34 cellular contexts compared by ENCODE assay signal in genomic region chr17:823501-823902, GRCh38. TPM values are rescaled to one million over a fixed set of nuclear protein-coding genes. Genes with fewer than 3 reads are reported as not detected.
DNase-seq lines count a peak whose midpoint lies in the region; ATAC-seq and TF ChIP-seq lines count a peak whose summit lies in the region.
"Had no signal": no experiment of that assay in that cellular context is flagged by ENCODE, and none has a peak within 500 bp of the region (broad histone marks: within the 10 kb centered on the region; RNA-seq: fewer than 3 reads in every experiment).

No MANE protein-coding gene starts in this region.

- H3K9ac ChIP-seq in endodermal cell (ENCODE audit: extremely low read depth, low read length, poor library complexity, severe bottlenecking) (no peak overlapping the region), SK-N-SH (no peak overlapping the region)

- no peak for ATAC-seq in GM21515 (IDR thresholded peaks at IDR 0.05; ENCODE audit: unreplicated experiment)
- ATAC-seq: esophagus mucosa; K562; left ventricle myocardium superior; naive thymus-derived CD4-positive, alpha-beta T cell had no signal

- CTCF ChIA-PET in SK-N-SH (lab: Yijun Ruan, JAX) = no interaction called here

- POLR2A ChIA-PET in SK-N-SH (lab: Yijun Ruan, JAX) = no interaction called here

- H3K36me3 ChIP-seq in endodermal cell (ENCODE audit: control insufficient read depth, insufficient read depth, low read length) = peaks cover 67% of the 10 kb centered on the region
- H3K36me3 ChIP-seq in SK-N-SH (replicated peaks in 1 of 2; ENCODE audit: control insufficient read depth in 1 of 2, insufficient read depth in 2 of 2, low read length in 1 of 2) = no peaks in the 10 kb centered on the region
- H3K36me3 ChIP-seq in left ventricle myocardium inferior = peaks cover 36% of the 10 kb centered on the region
- H3K36me3 ChIP-seq: Peyer's patch had no signal

- peaks cover 57% of the 10 kb centered on the region for H3K36me3 Mint-ChIP-seq in endodermal cell (ENCODE audit: low read depth)
- H3K36me3 Mint-ChIP-seq: activated naive CD4-positive, alpha-beta T cell treated with anti-CD3 and anti-CD28 coated beads, Interleukin-2, amount 50 U/mL, for 24 hours; naive thymus-derived CD4-positive, alpha-beta T cell had no signal

- H3K27ac Mint-ChIP-seq in endodermal cell = peak overlapping the region; percentile 39
- H3K27ac Mint-ChIP-seq: activated CD4-positive, alpha-beta memory T cell treated with anti-CD3 and anti-CD28 coated beads, Interleukin-2, amount 10 ng/mL, durations not matched to agents 7 days and 5 days; activated naive CD4-positive, alpha-beta T cell treated with anti-CD3 and anti-CD28 coated beads, Interleukin-2, amount 50 U/mL, for 24 hours; activated T-helper 2 cell treated with anti-CD3 and anti-CD28 coated beads, Interferon-gamma antibody, Interleukin-2, Interleukin-4, amounts not matched to agents 10 μg/mL and 5 μg/mL and 100 μg/mL, durations not matched to agents 14 hours and 24 hours and 36 hours; dendritic cell treated with granulocyte-macrophage colony-stimulating factor and Interleukin-4, amounts not matched to agents 40 ng/mL and 50 ng/mL, for 4 days; naive thymus-derived CD4-positive, alpha-beta T cell; T-helper 2 cell treated with Interferon-gamma antibody and Interleukin-4, amounts not matched to agents 5 μg/mL and 100 μg/mL, for 36 hours had no signal

- H3K9me3 Mint-ChIP-seq in endodermal cell = no peaks in the 10 kb centered on the region
- H3K9me3 Mint-ChIP-seq: activated CD4-positive, alpha-beta memory T cell treated with anti-CD3 and anti-CD28 coated beads, Interleukin-2, amount 10 ng/mL, durations not matched to agents 7 days and 5 days; activated naive CD4-positive, alpha-beta T cell treated with anti-CD3 and anti-CD28 coated beads, Interleukin-2, amount 50 U/mL, for 24 hours; activated T-helper 2 cell treated with anti-CD3 and anti-CD28 coated beads, Interferon-gamma antibody, Interleukin-2, Interleukin-4, amounts not matched to agents 10 μg/mL and 5 μg/mL and 100 μg/mL, durations not matched to agents 14 hours and 24 hours and 36 hours; brain; dendritic cell treated with granulocyte-macrophage colony-stimulating factor and Interleukin-4, amounts not matched to agents 40 ng/mL and 50 ng/mL, for 4 days; naive thymus-derived CD4-positive, alpha-beta T cell; T-helper 2 cell treated with Interferon-gamma antibody and Interleukin-4, amounts not matched to agents 5 μg/mL and 100 μg/mL, for 36 hours had no signal

- no peaks in the 10 kb centered on the region for H3K9me3 ChIP-seq in endodermal cell (ENCODE audit: control insufficient read depth, low read length)
- no peaks in the 10 kb centered on the region for H3K9me3 ChIP-seq in SK-N-SH
- no peaks in the 10 kb centered on the region for H3K9me3 ChIP-seq in left ventricle myocardium inferior (replicated peaks)
- H3K9me3 ChIP-seq: Peyer's patch, psoas muscle, sigmoid colon, tibial artery had no signal

- H3K4me1 ChIP-seq in endodermal cell (ENCODE audit: control insufficient read depth, insufficient read depth, low read length) (no peaks in the 10 kb centered on the region), SK-N-SH (ENCODE audit: control insufficient read depth in 1 of 2, insufficient read depth in 2 of 2, low read depth in 1 of 2, low read length in 1 of 2) (no peaks in the 10 kb centered on the region), left ventricle myocardium inferior (no peaks in the 10 kb centered on the region)
- H3K4me1 ChIP-seq: Peyer's patch, sigmoid colon, tibial artery had no signal

- no peak for TF ChIP-seq EP300 in SK-N-SH (IDR thresholded peaks at IDR 0.05; ENCODE audit: borderline replicate concordance in 1 of 2, low read depth in 1 of 2, low read length in 1 of 2)

- no peak overlapping the region for H2AFZ ChIP-seq in SK-N-SH (ENCODE audit: low read depth)

- H3K9me2 ChIP-seq in SK-N-SH = no peaks in the 10 kb centered on the region

- H4K20me1 ChIP-seq in SK-N-SH (ENCODE audit: insufficient read depth) = no peaks in the 10 kb centered on the region

- no peak overlapping the region for H3K4me2 ChIP-seq in SK-N-SH

- no peaks in the 10 kb centered on the region for H3K27me3 Mint-ChIP-seq in endodermal cell (ENCODE audit: insufficient read depth)
- H3K27me3 Mint-ChIP-seq: activated CD4-positive, alpha-beta memory T cell treated with anti-CD3 and anti-CD28 coated beads, Interleukin-2, amount 10 ng/mL, durations not matched to agents 7 days and 5 days; activated naive CD4-positive, alpha-beta T cell treated with anti-CD3 and anti-CD28 coated beads, Interleukin-2, amount 50 U/mL, for 24 hours; brain; dendritic cell treated with granulocyte-macrophage colony-stimulating factor and Interleukin-4, amounts not matched to agents 40 ng/mL and 50 ng/mL, for 4 days had no signal

- DNase-seq in NCI-H1436 (lab: John Stamatoyannopoulos, UW) = peak; percentile 55
- DNase-seq in NCI-H1436 treated with DMSO at 0.1 percent for 48 hours (lab: John Stamatoyannopoulos, UW) = no peak
- peak; percentile 84 for DNase-seq in NCI-H2171 treated with DMSO at 0.1 percent for 48 hours (lab: John Stamatoyannopoulos, UW)
- DNase-seq in endodermal cell = no peak
- DNase-seq in SK-N-SH = no peak
- DNase-seq in left ventricle myocardium inferior = no peak
- no peak for DNase-seq in midbrain (lab: John Stamatoyannopoulos, UW)
- DNase-seq: activated CD4-positive, alpha-beta memory T cell treated with anti-CD3 and anti-CD28 coated beads, Interleukin-2, amount 10 ng/mL, durations not matched to agents 7 days and 5 days; amniotic stem cell; DMS79 treated with DMSO at 0.1 percent for 48 hours; GF-D8; head of caudate nucleus; islet precursor cell; left ventricle myocardium superior; naive thymus-derived CD4-positive, alpha-beta T cell; NCI-H1092; NCI-H187 treated with DMSO at 0.1 percent for 48 hours; NCI-H2227 treated with DMSO at 0.1 percent for 48 hours; nucleus accumbens; Peyer's patch; psoas muscle; SHP77 treated with DMSO at 0.1 percent for 48 hours; sigmoid colon; stimulated activated CD4-positive, alpha-beta T cell treated with anti-CD3 and anti-CD28 coated beads, Interleukin-4, amount 100 ng/mL, for 1 hour; tibial artery had no signal

- WGBS in endodermal cell (ENCODE audit: insufficient coverage in 1 of 2, insufficient read length in 1 of 2), 2 experiments = 91 to 97% methylated on average over 7 to 9 of the region's 9 CpGs
- WGBS in SK-N-SH (ENCODE audit: low lambda C conversion rate) = 75% methylated on average over 9 of the region's 9 CpGs

- no peak overlapping the region for H3K4me3 Mint-ChIP-seq in endodermal cell
- H3K4me3 Mint-ChIP-seq: activated CD4-positive, alpha-beta memory T cell treated with anti-CD3 and anti-CD28 coated beads, Interleukin-2, amount 10 ng/mL, durations not matched to agents 7 days and 5 days; activated naive CD4-positive, alpha-beta T cell treated with anti-CD3 and anti-CD28 coated beads, Interleukin-2, amount 50 U/mL, for 24 hours; brain; dendritic cell treated with granulocyte-macrophage colony-stimulating factor and Interleukin-4, amounts not matched to agents 40 ng/mL and 50 ng/mL, for 4 days; naive thymus-derived CD4-positive, alpha-beta T cell; T-helper 2 cell treated with Interferon-gamma antibody and Interleukin-4, amounts not matched to agents 5 μg/mL and 100 μg/mL, for 36 hours had no signal

- H3K27me3 ChIP-seq in endodermal cell (ENCODE audit: control insufficient read depth, insufficient read depth, low read length, poor library complexity, severe bottlenecking) (no peaks in the 10 kb centered on the region), SK-N-SH (ENCODE audit: insufficient read depth) (peaks cover 39% of the 10 kb centered on the region), left ventricle myocardium inferior (ENCODE audit: low read depth) (no peaks in the 10 kb centered on the region)
- H3K27me3 ChIP-seq: Peyer's patch, sigmoid colon, tibial artery had no signal

- TF ChIP-seq CTCF in endodermal cell (conservative IDR thresholded peaks at IDR 0.05) = no peak
- no peak for TF ChIP-seq CTCF in SK-N-SH (IDR thresholded peaks at IDR 0.05)
- TF ChIP-seq CTCF in left ventricle myocardium inferior (IDR thresholded peaks at IDR 0.05; ENCODE audit: borderline replicate concordance) = no peak

- H3K4me3 ChIP-seq in endodermal cell (ENCODE audit: low read length) (no peak overlapping the region), SK-N-SH (ENCODE audit: low read depth in 2 of 2, low read length in 1 of 2) (no peak overlapping the region), left ventricle myocardium inferior (no peak overlapping the region)
- H3K4me3 ChIP-seq: K562, Peyer's patch, psoas muscle, sigmoid colon, tibial artery had no signal

- H3K79me2 ChIP-seq in SK-N-SH (ENCODE audit: insufficient read depth) = no peaks in the 10 kb centered on the region

- H3K4me1 Mint-ChIP-seq in endodermal cell = no peaks in the 10 kb centered on the region
- H3K4me1 Mint-ChIP-seq: activated CD4-positive, alpha-beta memory T cell treated with anti-CD3 and anti-CD28 coated beads, Interleukin-2, amount 10 ng/mL, durations not matched to agents 7 days and 5 days; activated naive CD4-positive, alpha-beta T cell treated with anti-CD3 and anti-CD28 coated beads, Interleukin-2, amount 50 U/mL, for 24 hours; brain; naive thymus-derived CD4-positive, alpha-beta T cell had no signal

- H3K27ac ChIP-seq in endodermal cell (ENCODE audit: low read depth, low read length) = no peak overlapping the region
- no peak overlapping the region for H3K27ac ChIP-seq in SK-N-SH (ENCODE audit: low read depth in 2 of 2, low read length in 1 of 2)
- H3K27ac ChIP-seq in left ventricle myocardium inferior (replicated peaks) = no peak overlapping the region
- H3K27ac ChIP-seq: 22Rv1, Peyer's patch, tibial artery had no signal

- intact Hi-C loops in left ventricle myocardium inferior (cut with micrococcal nuclease) = no loop called here

- H3F3A ChIP-seq in SK-N-SH (replicated peaks; ENCODE audit: insufficient read depth) = no peaks in the 10 kb centered on the region

- TF ChIP-seq RAD21 in SK-N-SH (IDR thresholded peaks at IDR 0.05; ENCODE audit: low read length) = no peak

TF ChIP-seq in SK-N-SH, 30 proteins besides CTCF, POLR2A, EP300 and RAD21 (continues in another document):
- TF ChIP-seq RXRA (IDR thresholded peaks at IDR 0.05; ENCODE audit: borderline replicate concordance, low read depth) (no peak), CHD2 (IDR thresholded peaks at IDR 0.05; ENCODE audit: low read length, partially characterized antibody) (no peak)

RNA-seq across cellular contexts. Expression of gene MRM3, which starts 41.3 kb away (rescaled TPM):
- total RNA-seq in endodermal cell = 10 to 100 TPM; 14.0 to 18.7 TPM
- 10.1 TPM for polyA plus RNA-seq in endodermal cell (2013, experiment 1 of 2)
- polyA plus RNA-seq in endodermal cell (2013, experiment 2 of 2) = 10.7 TPM
- 16.4 and 17.4 TPM in 2 replicates for polyA plus RNA-seq in SK-N-SH (2012; rRNA removed)
- polyA plus RNA-seq in SK-N-SH (2012; cell fraction: cytosol; rRNA removed) = 13.0 and 15.4 TPM in 2 replicates
- polyA plus RNA-seq in SK-N-SH (2012; cell fraction: nucleus; rRNA removed) = 14.5 and 16.5 TPM in 2 replicates
- total RNA-seq in left ventricle myocardium inferior = 18.7 TPM

RNA-seq across cellular contexts. Expression of gene GLOD4, which starts 41.4 kb away (rescaled TPM):
- 10 to 100 TPM; 81.6 to 95.1 TPM for total RNA-seq in endodermal cell
- 58.6 TPM for polyA plus RNA-seq in endodermal cell (2013, experiment 1 of 2)
- polyA plus RNA-seq in endodermal cell (2013, experiment 2 of 2) = 54.5 TPM
- polyA plus RNA-seq in SK-N-SH (2012; rRNA removed) = 34.3 and 40.0 TPM in 2 replicates
- polyA plus RNA-seq in SK-N-SH (2012; cell fraction: cytosol; rRNA removed) = 45.0 and 56.7 TPM in 2 replicates
- polyA plus RNA-seq in SK-N-SH (2012; cell fraction: nucleus; rRNA removed) = 26.1 and 46.1 TPM in 2 replicates
- 26.5 TPM for total RNA-seq in left ventricle myocardium inferior

Comparison
In these comparisons a context has a peak if more than half of its experiments do, and no peak if none do; other contexts are left out.
1. DNase-seq: peak in NCI-H1436 (single experiment) and NCI-H2171 treated with DMSO at 0.1 percent for 48 hours (single experiment); none in NCI-H1436 treated with DMSO at 0.1 percent for 48 hours (single experiment), endodermal cell (single experiment), SK-N-SH (single experiment), left ventricle myocardium inferior (single experiment) and midbrain (single experiment).